Comparison of ENCODE assay signal across 1 cellular context in genomic region chr20:44582321-44583025, GRCh38.
TF ChIP-seq lines count a peak whose summit lies in the region.

PKIG (plus strand) TSS chr20:44582579; CDS start chr20:44614557, 31,978 bp downstream.

TF ChIP-seq in HEK293, 187 proteins besides CTCF, POLR2A, EP300 and RAD21 (continued from another document and continues in another):
- TF ChIP-seq PRDM2 (tag by site-specific recombination; IDR thresholded peaks at IDR 0.05; ENCODE audit: borderline replicate concordance) = no peak
- TF ChIP-seq FEZF1 (tag by site-specific recombination; IDR thresholded peaks at IDR 0.05) = no peak
- no peak for TF ChIP-seq ZNF404 (tag by site-specific recombination; IDR thresholded peaks at IDR 0.05)
- no peak for TF ChIP-seq AEBP2 (tag by site-specific recombination; IDR thresholded peaks at IDR 0.05; ENCODE audit: borderline replicate concordance)
- no peak for TF ChIP-seq SETDB1 (IDR thresholded peaks at IDR 0.05; ENCODE audit: insufficient read length, low read length)
- 0 out of 2 replicates have a peak, but pooled peaks have one; percentile 41 for TF ChIP-seq ATF2 (tag by site-specific recombination; IDR thresholded peaks at IDR 0.05; ENCODE audit: low read depth)
- TF ChIP-seq ZIC2 (tag by site-specific recombination; IDR thresholded peaks at IDR 0.05) = peak; percentile 19; the same call in 1 of the 2 replicates
- peak; percentile 62 for TF ChIP-seq PATZ1 (tag by site-specific recombination; IDR thresholded peaks at IDR 0.05)
- TF ChIP-seq ZBTB6 (tag by site-specific recombination; IDR thresholded peaks at IDR 0.05) = no peak
- no peak for TF ChIP-seq ZNF174 (tag by site-specific recombination; IDR thresholded peaks at IDR 0.05)
- TF ChIP-seq YY2 (tag by site-specific recombination; IDR thresholded peaks at IDR 0.05) = no peak
- no peak for TF ChIP-seq ZNF791 (tag by site-specific recombination; IDR thresholded peaks at IDR 0.05)
- no peak for TF ChIP-seq KLF17 (tag by site-specific recombination; IDR thresholded peaks at IDR 0.05)
- no peak for TF ChIP-seq ZNF776 (tag by site-specific recombination; IDR thresholded peaks at IDR 0.05; ENCODE audit: borderline replicate concordance)
- 0 out of 2 replicates have a peak, but pooled peaks have one; percentile 49 for TF ChIP-seq ZNF600 (tag by site-specific recombination; IDR thresholded peaks at IDR 0.05)
- no peak for TF ChIP-seq YY1 (tag by site-specific recombination; IDR thresholded peaks at IDR 0.05)
- TF ChIP-seq ZNF148 (tag by site-specific recombination; IDR thresholded peaks at IDR 0.05; ENCODE audit: borderline replicate concordance) = no peak
- no peak for TF ChIP-seq ZNF114 (tag by site-specific recombination; IDR thresholded peaks at IDR 0.05)
- TF ChIP-seq HIC1 (tag by site-specific recombination; IDR thresholded peaks at IDR 0.05) = 0 out of 2 replicates have a peak, but pooled peaks have one; percentile 45
- TF ChIP-seq MZF1 (tag by site-specific recombination; IDR thresholded peaks at IDR 0.05; ENCODE audit: borderline replicate concordance) = peak; percentile 94
- no peak for TF ChIP-seq ZNF24 (tag by site-specific recombination; IDR thresholded peaks at IDR 0.05)
- no peak for TF ChIP-seq ZNF785 (tag by site-specific recombination; IDR thresholded peaks at IDR 0.05)
- no peak for TF ChIP-seq ZFHX2 (tag by site-specific recombination; conservative IDR thresholded peaks at IDR 0.05)
- TF ChIP-seq ZNF843 (tag by site-specific recombination; IDR thresholded peaks at IDR 0.05) = no peak
- TF ChIP-seq KLF1 (tag by site-specific recombination; IDR thresholded peaks at IDR 0.05) = no peak
- TF ChIP-seq ZNF394 (tag by site-specific recombination; IDR thresholded peaks at IDR 0.05; ENCODE audit: borderline replicate concordance) = no peak
- TF ChIP-seq PRDM6 (tag by site-specific recombination; IDR thresholded peaks at IDR 0.05) = no peak
- TF ChIP-seq GLIS2 (tag by site-specific recombination; IDR thresholded peaks at IDR 0.05) = no peak
- 0 out of 2 replicates have a peak, but pooled peaks have one; percentile 62 for TF ChIP-seq ZBTB21 (tag by site-specific recombination; IDR thresholded peaks at IDR 0.05)
- no peak for TF ChIP-seq ZNF350 (tag by site-specific recombination; IDR thresholded peaks at IDR 0.05)
- no peak for TF ChIP-seq ZNF768 (tag by site-specific recombination; IDR thresholded peaks at IDR 0.05)
- no peak for TF ChIP-seq ZSCAN5A (tag by site-specific recombination; IDR thresholded peaks at IDR 0.05)
- TF ChIP-seq MEIS1 (CRISPR knock-in tag; IDR thresholded peaks at IDR 0.05; ENCODE audit: borderline replicate concordance) = no peak
- no peak; the same call in 1 of the 2 replicates for TF ChIP-seq OSR2 (tag by site-specific recombination; IDR thresholded peaks at IDR 0.05)
